Comparison of ENCODE assay signal across 36 cellular contexts in the genomic region with DNA sequence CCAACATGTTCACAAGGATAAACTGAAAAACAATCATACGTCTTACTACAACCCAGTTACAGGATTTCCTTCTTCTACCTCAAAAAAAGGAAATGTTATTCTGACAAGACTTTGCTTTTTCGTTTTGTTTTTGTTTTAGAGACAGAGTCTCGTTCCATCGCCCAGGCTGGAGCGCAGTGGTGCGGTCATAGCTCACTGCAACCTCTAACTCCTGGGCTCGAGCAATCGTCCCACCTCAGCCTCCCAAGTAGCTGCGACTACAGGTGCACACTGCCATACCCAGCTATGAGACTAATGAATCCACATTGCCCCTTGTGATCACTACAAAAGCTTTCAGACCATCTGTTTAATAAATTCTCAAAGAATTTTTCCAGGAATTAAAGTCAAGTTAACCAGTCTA.
"Had no signal": no experiment of that assay in that cellular context is flagged by ENCODE, and none has a peak within 500 bp of the region (broad histone marks: within the 10 kb centered on the region; RNA-seq: fewer than 3 reads in every experiment).

No MANE protein-coding gene starts in this region.

- H3K4me3 ChIP-seq: adrenal gland, body of pancreas, breast epithelium had no signal

- H3K4me1 Mint-ChIP-seq: activated B cell treated with CpG ODN at 0.5 μM for 24 hours had no signal

- H3K27ac ChIP-seq: adrenal gland, body of pancreas, brain microvascular endothelial cell, breast epithelium, VCaP had no signal

- H3K36me3 Mint-ChIP-seq: activated naive CD4-positive, alpha-beta T cell treated with anti-CD3 and anti-CD28 coated beads, Interleukin-2, amount 50 U/mL, for 72 hours had no signal

- H3K4me3 Mint-ChIP-seq: activated B cell treated with CpG ODN at 0.5 μM for 24 hours; activated CD4-positive, alpha-beta memory T cell treated with anti-CD3 and anti-CD28 coated beads for 36 hours; activated CD4-positive, alpha-beta T cell treated with anti-CD3 and anti-CD28 coated beads for 36 hours; activated CD8-positive, alpha-beta T cell treated with anti-CD3 and anti-CD28 coated beads for 36 hours; activated naive CD4-positive, alpha-beta T cell treated with anti-CD3 and anti-CD28 coated beads for 36 hours; activated naive CD8-positive, alpha-beta T cell treated with anti-CD3 and anti-CD28 coated beads for 36 hours; activated T-cell treated with anti-CD3 and anti-CD28 coated beads, Interleukin-2, amount 50 U/mL, for 4 hours; activated T-cell treated with anti-CD3 and anti-CD28 coated beads, Interleukin-2, amount 50 U/mL, for 72 hours; activated T-helper 1 cell treated with anti-CD3 and anti-CD28 coated beads, Interleukin-12 subunit alpha, Interleukin-12 subunit beta, Interleukin-2, Interleukin-4 antibody, amounts not matched to agents 30 ng/mL and 10 ng/mL and 1 ng/mL, durations not matched to agents 14 hours and 24 hours and 36 hours; activated T-helper 17 cell treated with anti-CD3 and anti-CD28 coated beads, Interleukin-2, amount 50 U/mL, for 72 hours; T-helper 1 cell treated with Interleukin-12 subunit alpha and Interleukin-12 subunit beta and Interleukin-4 antibody, amounts not matched to agents 30 μg/mL and 1 μg/mL, for 36 hours; T-helper 2 cell treated with Interferon-gamma antibody and Interleukin-4, amounts not matched to agents 5 μg/mL and 100 μg/mL, for 36 hours had no signal

- ATAC-seq: activated CD4-positive, alpha-beta T cell treated with anti-CD3 and anti-CD28 coated beads for 36 hours; activated CD8-positive, alpha-beta T cell treated with anti-CD3 and anti-CD28 coated beads for 36 hours; activated naive CD4-positive, alpha-beta T cell treated with anti-CD3 and anti-CD28 coated beads, Interleukin-2, amount 50 U/mL, for 72 hours; activated T-cell treated with anti-CD3 and anti-CD28 coated beads, Interleukin-2, amount 50 U/mL, for 4 hours; activated T-cell treated with anti-CD3 and anti-CD28 coated beads, Interleukin-2, amount 50 U/mL, for 72 hours; activated T-helper 17 cell treated with anti-CD3 and anti-CD28 coated beads, Interleukin-2, amount 50 U/mL, for 72 hours; body of pancreas had no signal

- H3K27me3 Mint-ChIP-seq: activated B cell treated with CpG ODN at 0.5 μM for 24 hours; activated CD4-positive, alpha-beta memory T cell treated with anti-CD3 and anti-CD28 coated beads for 36 hours; activated CD4-positive, alpha-beta T cell treated with anti-CD3 and anti-CD28 coated beads for 36 hours; activated CD8-positive, alpha-beta T cell treated with anti-CD3 and anti-CD28 coated beads for 36 hours; activated naive CD8-positive, alpha-beta T cell treated with anti-CD3 and anti-CD28 coated beads for 36 hours; activated T-helper 17 cell treated with anti-CD3 and anti-CD28 coated beads, Interleukin-2, amount 50 U/mL, for 72 hours had no signal

- H3K27ac Mint-ChIP-seq: activated B cell treated with CpG ODN at 0.5 μM for 24 hours; activated CD4-positive, alpha-beta memory T cell treated with anti-CD3 and anti-CD28 coated beads for 36 hours; activated CD4-positive, alpha-beta T cell treated with anti-CD3 and anti-CD28 coated beads for 36 hours; activated CD8-positive, alpha-beta T cell treated with anti-CD3 and anti-CD28 coated beads for 36 hours; activated naive CD4-positive, alpha-beta T cell treated with anti-CD3 and anti-CD28 coated beads for 36 hours; activated naive CD4-positive, alpha-beta T cell treated with anti-CD3 and anti-CD28 coated beads, Interleukin-2, amount 50 U/mL, for 72 hours; activated naive CD8-positive, alpha-beta T cell treated with anti-CD3 and anti-CD28 coated beads for 36 hours; activated T-cell treated with anti-CD3 and anti-CD28 coated beads, Interleukin-2, amount 50 U/mL, for 72 hours; activated T-helper 1 cell treated with anti-CD3 and anti-CD28 coated beads, Interleukin-12 subunit alpha, Interleukin-12 subunit beta, Interleukin-2, Interleukin-4 antibody, amounts not matched to agents 30 ng/mL and 10 ng/mL and 1 ng/mL, durations not matched to agents 14 hours and 24 hours and 36 hours; activated T-helper 17 cell treated with anti-CD3 and anti-CD28 coated beads, Interleukin-2, amount 50 U/mL, for 72 hours; T-helper 1 cell treated with Interleukin-12 subunit alpha and Interleukin-12 subunit beta and Interleukin-4 antibody, amounts not matched to agents 30 μg/mL and 1 μg/mL, for 36 hours; T-helper 2 cell treated with Interferon-gamma antibody and Interleukin-4, amounts not matched to agents 5 μg/mL and 100 μg/mL, for 36 hours had no signal

- H3K9me3 ChIP-seq: adrenal gland, body of pancreas, breast epithelium had no signal

- DNase-seq: activated B cell treated with CpG ODN at 0.5 μM for 24 hours; activated CD4-positive, alpha-beta memory T cell treated with anti-CD3 and anti-CD28 coated beads for 36 hours; activated CD4-positive, alpha-beta T cell treated with anti-CD3 and anti-CD28 coated beads for 36 hours; activated CD4-positive, alpha-beta T cell treated with anti-CD3 and anti-CD28 coated beads for 48 hours; activated CD4-positive, alpha-beta T cell treated with anti-CD3 and anti-CD28 coated beads, Interleukin-2, amount 50 U/mL, for 1 hour; activated CD4-positive, alpha-beta T cell treated with anti-CD3 and anti-CD28 coated beads, Interleukin-2, amount 50 U/mL, for 4 hours; activated CD4-positive, CD25-positive, alpha-beta regulatory T cell treated with anti-CD3 and anti-CD28 coated beads, Interleukin-2, amount 50 U/mL, for 72 hours; activated CD8-positive, alpha-beta memory T cell treated with anti-CD3 and anti-CD28 coated beads, Interleukin-2, amount 50 U/mL, for 4 hours; activated CD8-positive, alpha-beta T cell treated with anti-CD3 and anti-CD28 coated beads for 36 hours; activated effector memory CD4-positive, alpha-beta T cell treated with anti-CD3 and anti-CD28 coated beads, Interleukin-2, amount 50 U/mL, for 16 hours; activated gamma-delta T cell treated with Interleukin-2 at 50 U/mL for 16 hours; activated naive CD4-positive, alpha-beta T cell; activated naive CD4-positive, alpha-beta T cell treated with anti-CD3 and anti-CD28 coated beads for 36 hours; activated naive CD4-positive, alpha-beta T cell treated with anti-CD3 and anti-CD28 coated beads, Interleukin-2, amount 50 U/mL, for 16 hours; activated naive CD8-positive, alpha-beta T cell treated with anti-CD3 and anti-CD28 coated beads for 36 hours; activated T-cell treated with anti-CD3 and anti-CD28 coated beads for 4 hours; activated T-cell treated with anti-CD3 and anti-CD28 coated beads, Interleukin-2, amount 50 U/mL, for 1 hour; activated T-cell treated with anti-CD3 and anti-CD28 coated beads, Interleukin-2, amount 50 U/mL, for 4 hours; activated T-cell treated with anti-CD3 and anti-CD28 coated beads, Interleukin-2, amount 50 U/mL, for 72 hours; adrenal gland; amniotic stem cell; aorta; body of pancreas; brain microvascular endothelial cell; central memory CD4-positive, alpha-beta T cell; SW 1271; T-helper 1 cell; T-helper 2 cell; T-helper 9 cell had no signal

- H3K4me1 ChIP-seq: adrenal gland, body of pancreas, breast epithelium had no signal

- H3K9me3 Mint-ChIP-seq: activated B cell treated with CpG ODN at 0.5 μM for 24 hours; activated CD4-positive, alpha-beta memory T cell treated with anti-CD3 and anti-CD28 coated beads for 36 hours; activated CD8-positive, alpha-beta T cell treated with anti-CD3 and anti-CD28 coated beads for 36 hours; activated naive CD4-positive, alpha-beta T cell treated with anti-CD3 and anti-CD28 coated beads for 36 hours; activated naive CD4-positive, alpha-beta T cell treated with anti-CD3 and anti-CD28 coated beads, Interleukin-2, amount 50 U/mL, for 72 hours; activated naive CD8-positive, alpha-beta T cell treated with anti-CD3 and anti-CD28 coated beads for 36 hours; activated T-cell treated with anti-CD3 and anti-CD28 coated beads, Interleukin-2, amount 50 U/mL, for 4 hours; activated T-cell treated with anti-CD3 and anti-CD28 coated beads, Interleukin-2, amount 50 U/mL, for 72 hours; activated T-helper 1 cell treated with anti-CD3 and anti-CD28 coated beads, Interleukin-12 subunit alpha, Interleukin-12 subunit beta, Interleukin-2, Interleukin-4 antibody, amounts not matched to agents 30 ng/mL and 10 ng/mL and 1 ng/mL, durations not matched to agents 14 hours and 24 hours and 36 hours; activated T-helper 17 cell treated with anti-CD3 and anti-CD28 coated beads, Interleukin-2, amount 50 U/mL, for 72 hours; T-helper 1 cell treated with Interleukin-12 subunit alpha and Interleukin-12 subunit beta and Interleukin-4 antibody, amounts not matched to agents 30 μg/mL and 1 μg/mL, for 36 hours; T-helper 2 cell treated with Interferon-gamma antibody and Interleukin-4, amounts not matched to agents 5 μg/mL and 100 μg/mL, for 36 hours had no signal

- H3K27me3 ChIP-seq: adrenal gland, body of pancreas, brain microvascular endothelial cell, breast epithelium had no signal

- H3K36me3 ChIP-seq: adrenal gland, breast epithelium had no signal
